In genomic region chr5:91189480-91190332, GRCh38 we compare ENCODE assay signal across 8 cellular contexts.
DNase-seq lines count a peak whose midpoint lies in the region; ATAC-seq and TF ChIP-seq lines count a peak whose summit lies in the region.

No MANE protein-coding gene starts in this region.

- no peaks in the 10 kb centered on the region for H3K4me1 Mint-ChIP-seq in activated B cell treated with CpG ODN at 0.5 μM for 24 hours

- peaks cover 0 to 14% of the 10 kb centered on the region in 2 donors for H3K4me1 ChIP-seq in thoracic aorta (ENCODE audit: control insufficient read depth in 1 of 2, low read depth in 2 of 2)

- no peaks in the 10 kb centered on the region for H3K27me3 ChIP-seq in thoracic aorta (replicated peaks; ENCODE audit: insufficient read depth)

- POLR2A ChIA-PET in activated B cell treated with CpG ODN at 0.5 μM for 24 hours (lab: Charles Lee), result no interaction called here

- no peaks in the 10 kb centered on the region for H3K36me3 ChIP-seq in thoracic aorta

- no peak overlapping the region for H3K27ac ChIP-seq in thoracic aorta

- TF ChIP-seq CTCF in activated B cell treated with CpG ODN at 0.5 μM for 24 hours (IDR thresholded peaks at IDR 0.05) (no peak), thoracic aorta (IDR thresholded peaks at IDR 0.05) (no peak)

- no peaks in the 10 kb centered on the region for H3K36me3 Mint-ChIP-seq in activated B cell treated with CpG ODN at 0.5 μM for 24 hours (ENCODE audit: low read depth)

- H3K4me3 Mint-ChIP-seq in activated B cell treated with CpG ODN at 0.5 μM for 24 hours, result peak overlapping the region; percentile 0

- no peak for DNase-seq in activated B cell treated with CpG ODN at 0.5 μM for 24 hours
- DNase-seq in kidney glomerular epithelial cell (lab: John Stamatoyannopoulos, UW), result peak; percentile 66
- DNase-seq in thoracic aorta (ENCODE audit: low spot score), result no peak
- no peak for DNase-seq in NCI-H187 treated with DMSO at 0.1 percent for 48 hours (lab: John Stamatoyannopoulos, UW)
- no peak for DNase-seq in HUDEP-2 (lab: John Stamatoyannopoulos, UW; ENCODE audit: unreplicated experiment in 76 of 76)
- DNase-seq in HuH-7 (ENCODE audit: low spot score), result no peak
- DNase-seq in activated CD4-positive, alpha-beta T cell treated with anti-CD3 and anti-CD28 coated beads, Interleukin-2, amount 50 U/mL, for 48 hours, result no peak

- intact Hi-C loops in activated B cell treated with CpG ODN at 0.5 μM for 24 hours (cut with micrococcal nuclease), result no loop called here

- no peak overlapping the region for H3K27ac Mint-ChIP-seq in activated B cell treated with CpG ODN at 0.5 μM for 24 hours

- CTCF ChIA-PET in activated B cell treated with CpG ODN at 0.5 μM for 24 hours (lab: Charles Lee), result no interaction called here

- ATAC-seq in GM21723 (IDR thresholded peaks at IDR 0.05; ENCODE audit: unreplicated experiment) (peak; percentile 80), activated B cell treated with CpG ODN at 0.5 μM for 24 hours (ENCODE audit: low read depth) (no peak), thoracic aorta (ENCODE audit: insufficient number of reproducible peaks, low FRiP score, low read depth) (no peak)

- H3K4me3 ChIP-seq in thoracic aorta, result peak overlapping the region; percentile 44

- no peaks in the 10 kb centered on the region for H3K9me3 ChIP-seq in thoracic aorta

- H3K9me3 Mint-ChIP-seq in activated B cell treated with CpG ODN at 0.5 μM for 24 hours, result no peaks in the 10 kb centered on the region

- peaks cover 5% of the 10 kb centered on the region for H3K27me3 Mint-ChIP-seq in activated B cell treated with CpG ODN at 0.5 μM for 24 hours
